In genomic region chr14:20264366-20264765, GRCh38 we compare ENCODE assay signal across 22 cellular contexts. TPM values are rescaled to one million over a fixed set of nuclear protein-coding genes. Genes with fewer than 3 reads are reported as not detected.
"Had no signal": no experiment of that assay in that cellular context is flagged by ENCODE, and none has a peak within 500 bp of the region (broad histone marks: within the 10 kb centered on the region; RNA-seq: fewer than 3 reads in every experiment).

No MANE protein-coding gene starts in this region.

RNA-seq across cellular contexts. Expression of gene OR11H4, which starts 25.3 kb away (rescaled TPM):
- total RNA-seq: activated CD4-positive, alpha-beta memory T cell treated with anti-CD3 and anti-CD28 coated beads for 36 hours; activated CD4-positive, alpha-beta T cell treated with anti-CD3 and anti-CD28 coated beads for 36 hours; activated CD4-positive, alpha-beta T cell treated with anti-CD3 and anti-CD28 coated beads, Interleukin-2, amount 10 ng/mL, durations not matched to agents 24 days and 14 days; activated CD8-positive, alpha-beta memory T cell treated with anti-CD3 and anti-CD28 coated beads for 36 hours; activated CD8-positive, alpha-beta memory T cell treated with anti-CD3 and anti-CD28 coated beads, Interleukin-2, amount 10 ng/mL, durations not matched to agents 7 days and 5 days; activated CD8-positive, alpha-beta T cell treated with anti-CD3 and anti-CD28 coated beads, Interleukin-2, amount 10 ng/mL, durations not matched to agents 7 days and 5 days; activated naive CD4-positive, alpha-beta T cell treated with anti-CD3 and anti-CD28 coated beads for 36 hours; activated naive CD8-positive, alpha-beta T cell treated with anti-CD3 and anti-CD28 coated beads for 36 hours; activated T-helper 1 cell treated with anti-CD3 and anti-CD28 coated beads, Interleukin-12 subunit alpha, Interleukin-12 subunit beta, Interleukin-2, Interleukin-4 antibody, amounts not matched to agents 30 ng/mL and 10 ng/mL and 1 ng/mL, durations not matched to agents 14 hours and 24 hours and 36 hours; activated T-helper 2 cell treated with anti-CD3 and anti-CD28 coated beads, Interferon-gamma antibody, Interleukin-2, Interleukin-4, amounts not matched to agents 10 μg/mL and 5 μg/mL and 100 μg/mL, durations not matched to agents 14 hours and 24 hours and 36 hours; adrenal gland; aorta; body of pancreas; cardiac muscle cell; colonic mucosa; dermis microvascular lymphatic vessel endothelial cell; endothelial cell of umbilical vein; esophagus muscularis mucosa; foreskin keratinocyte; gastrocnemius medialis; heart left ventricle; T-helper 1 cell treated with Interleukin-12 subunit alpha and Interleukin-12 subunit beta and Interleukin-4 antibody, amounts not matched to agents 30 ng/mL and 1 ng/mL, for 36 hours had no signal

RNA-seq across cellular contexts. Expression of gene OR11H7, which starts 35.6 kb away (rescaled TPM):
- total RNA-seq: activated CD4-positive, alpha-beta memory T cell treated with anti-CD3 and anti-CD28 coated beads for 36 hours; activated CD4-positive, alpha-beta T cell treated with anti-CD3 and anti-CD28 coated beads for 36 hours; activated CD4-positive, alpha-beta T cell treated with anti-CD3 and anti-CD28 coated beads, Interleukin-2, amount 10 ng/mL, durations not matched to agents 24 days and 14 days; activated CD8-positive, alpha-beta memory T cell treated with anti-CD3 and anti-CD28 coated beads for 36 hours; activated CD8-positive, alpha-beta memory T cell treated with anti-CD3 and anti-CD28 coated beads, Interleukin-2, amount 10 ng/mL, durations not matched to agents 7 days and 5 days; activated CD8-positive, alpha-beta T cell treated with anti-CD3 and anti-CD28 coated beads, Interleukin-2, amount 10 ng/mL, durations not matched to agents 7 days and 5 days; activated naive CD4-positive, alpha-beta T cell treated with anti-CD3 and anti-CD28 coated beads for 36 hours; activated naive CD8-positive, alpha-beta T cell treated with anti-CD3 and anti-CD28 coated beads for 36 hours; activated T-helper 1 cell treated with anti-CD3 and anti-CD28 coated beads, Interleukin-12 subunit alpha, Interleukin-12 subunit beta, Interleukin-2, Interleukin-4 antibody, amounts not matched to agents 30 ng/mL and 10 ng/mL and 1 ng/mL, durations not matched to agents 14 hours and 24 hours and 36 hours; activated T-helper 2 cell treated with anti-CD3 and anti-CD28 coated beads, Interferon-gamma antibody, Interleukin-2, Interleukin-4, amounts not matched to agents 10 μg/mL and 5 μg/mL and 100 μg/mL, durations not matched to agents 14 hours and 24 hours and 36 hours; adrenal gland; aorta; body of pancreas; cardiac muscle cell; colonic mucosa; dermis microvascular lymphatic vessel endothelial cell; endothelial cell of umbilical vein; esophagus muscularis mucosa; foreskin keratinocyte; gastrocnemius medialis; heart left ventricle; T-helper 1 cell treated with Interleukin-12 subunit alpha and Interleukin-12 subunit beta and Interleukin-4 antibody, amounts not matched to agents 30 ng/mL and 1 ng/mL, for 36 hours had no signal

RNA-seq across cellular contexts. Expression of gene OR11H6, which starts 40.9 kb away (rescaled TPM):
- total RNA-seq: activated CD4-positive, alpha-beta memory T cell treated with anti-CD3 and anti-CD28 coated beads for 36 hours; activated CD4-positive, alpha-beta T cell treated with anti-CD3 and anti-CD28 coated beads for 36 hours; activated CD4-positive, alpha-beta T cell treated with anti-CD3 and anti-CD28 coated beads, Interleukin-2, amount 10 ng/mL, durations not matched to agents 24 days and 14 days; activated CD8-positive, alpha-beta memory T cell treated with anti-CD3 and anti-CD28 coated beads for 36 hours; activated CD8-positive, alpha-beta memory T cell treated with anti-CD3 and anti-CD28 coated beads, Interleukin-2, amount 10 ng/mL, durations not matched to agents 7 days and 5 days; activated CD8-positive, alpha-beta T cell treated with anti-CD3 and anti-CD28 coated beads, Interleukin-2, amount 10 ng/mL, durations not matched to agents 7 days and 5 days; activated naive CD4-positive, alpha-beta T cell treated with anti-CD3 and anti-CD28 coated beads for 36 hours; activated naive CD8-positive, alpha-beta T cell treated with anti-CD3 and anti-CD28 coated beads for 36 hours; activated T-helper 1 cell treated with anti-CD3 and anti-CD28 coated beads, Interleukin-12 subunit alpha, Interleukin-12 subunit beta, Interleukin-2, Interleukin-4 antibody, amounts not matched to agents 30 ng/mL and 10 ng/mL and 1 ng/mL, durations not matched to agents 14 hours and 24 hours and 36 hours; activated T-helper 2 cell treated with anti-CD3 and anti-CD28 coated beads, Interferon-gamma antibody, Interleukin-2, Interleukin-4, amounts not matched to agents 10 μg/mL and 5 μg/mL and 100 μg/mL, durations not matched to agents 14 hours and 24 hours and 36 hours; adrenal gland; aorta; body of pancreas; cardiac muscle cell; colonic mucosa; dermis microvascular lymphatic vessel endothelial cell; endothelial cell of umbilical vein; esophagus muscularis mucosa; foreskin keratinocyte; gastrocnemius medialis; heart left ventricle; T-helper 1 cell treated with Interleukin-12 subunit alpha and Interleukin-12 subunit beta and Interleukin-4 antibody, amounts not matched to agents 30 ng/mL and 1 ng/mL, for 36 hours had no signal
